8 cellular contexts compared by ENCODE assay signal in the genomic region with DNA sequence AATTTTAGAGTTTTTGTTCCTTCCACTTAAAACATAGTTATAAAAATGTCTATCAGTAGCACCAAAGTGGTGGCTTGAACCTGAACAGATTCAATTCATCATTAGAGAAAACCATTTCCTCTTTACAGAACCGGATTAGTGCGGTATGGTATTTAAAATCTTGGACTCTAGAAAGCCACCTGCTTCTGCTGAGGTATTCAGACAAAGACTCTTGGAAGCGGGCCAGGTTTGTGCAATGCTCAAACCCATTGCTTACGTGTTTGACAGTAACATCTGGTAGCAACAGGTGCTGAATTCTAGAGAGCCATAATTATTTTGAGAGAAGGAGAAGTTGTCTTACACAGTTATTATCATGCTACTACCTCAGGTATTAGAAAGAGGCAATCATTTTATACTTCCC.
DNase-seq lines count a peak whose midpoint lies in the region; ATAC-seq, FAIRE-seq and TF ChIP-seq lines count a peak whose summit lies in the region.
"Had no signal": no experiment of that assay in that cellular context is flagged by ENCODE, and none has a peak within 500 bp of the region (broad histone marks: within the 10 kb centered on the region; RNA-seq: fewer than 3 reads in every experiment).

No MANE protein-coding gene starts in this region.

- H3K4me1 ChIP-seq in SJCRH30 = peaks cover 28% of the 10 kb centered on the region
- H3K4me1 ChIP-seq: heart right ventricle had no signal

- peak overlapping the region; percentile 57 for H3K27ac ChIP-seq in SJCRH30
- H3K27ac ChIP-seq: heart right ventricle had no signal

- no peak for TF ChIP-seq CTCF in natural killer cell (IDR thresholded peaks at IDR 0.05)

- ATAC-seq in GM21786 (IDR thresholded peaks at IDR 0.05; ENCODE audit: unreplicated experiment) (peak; percentile 91), natural killer cell (no peak), HG02763 (IDR thresholded peaks at IDR 0.05; ENCODE audit: unreplicated experiment) (no peak)
- ATAC-seq: heart right ventricle had no signal

- H3K27ac Mint-ChIP-seq in natural killer cell = no peak overlapping the region

- no peak overlapping the region for H3K4me3 Mint-ChIP-seq in natural killer cell

- H3K36me3 Mint-ChIP-seq in natural killer cell = no peaks in the 10 kb centered on the region

- DNase-seq in NCI-H1048 (lab: John Stamatoyannopoulos, UW) = peak; percentile 39
- DNase-seq in SJCRH30 = peak; percentile 97 to 99
- DNase-seq in urothelium cell line (ENCODE audit: low spot score) = peak; percentile 2
- no peak for DNase-seq in hypothalamus (lab: John Stamatoyannopoulos, UW)
- no peak for DNase-seq in natural killer cell
- DNase-seq: heart right ventricle had no signal

- H3K4me3 ChIP-seq in SJCRH30 = no peak overlapping the region
- H3K4me3 ChIP-seq: heart right ventricle had no signal

- intact Hi-C loops in natural killer cell (cut with micrococcal nuclease) = no loop called here

- H3K36me3 ChIP-seq in SJCRH30 = no peaks in the 10 kb centered on the region
- H3K36me3 ChIP-seq: heart right ventricle had no signal

- peaks cover 7 to 8% of the 10 kb centered on the region in 2 donors for H3K9me3 Mint-ChIP-seq in natural killer cell

- no peaks in the 10 kb centered on the region for H3K27me3 Mint-ChIP-seq in natural killer cell (ENCODE audit: low read depth in 2 of 2)

- no peak for FAIRE-seq in urothelium cell line (lab: Jason Lieb, UNC)

- H3K4me1 Mint-ChIP-seq in natural killer cell = no peaks in the 10 kb centered on the region

- H3K27me3 ChIP-seq in SJCRH30 = no peaks in the 10 kb centered on the region
- H3K27me3 ChIP-seq: heart right ventricle had no signal

- H3K9me3 ChIP-seq in SJCRH30 (replicated peaks) = no peaks in the 10 kb centered on the region
- H3K9me3 ChIP-seq: heart right ventricle had no signal

Comparison
In these comparisons a context has a peak if more than half of its experiments do, and no peak if none do; other contexts are left out.
1. DNase-seq: peak in NCI-H1048 (single experiment), SJCRH30 (2 of 2) and urothelium cell line (single experiment); none in hypothalamus (0 of 51) and natural killer cell (single experiment).